1 cellular context compared by ENCODE assay signal in the genomic region with DNA sequence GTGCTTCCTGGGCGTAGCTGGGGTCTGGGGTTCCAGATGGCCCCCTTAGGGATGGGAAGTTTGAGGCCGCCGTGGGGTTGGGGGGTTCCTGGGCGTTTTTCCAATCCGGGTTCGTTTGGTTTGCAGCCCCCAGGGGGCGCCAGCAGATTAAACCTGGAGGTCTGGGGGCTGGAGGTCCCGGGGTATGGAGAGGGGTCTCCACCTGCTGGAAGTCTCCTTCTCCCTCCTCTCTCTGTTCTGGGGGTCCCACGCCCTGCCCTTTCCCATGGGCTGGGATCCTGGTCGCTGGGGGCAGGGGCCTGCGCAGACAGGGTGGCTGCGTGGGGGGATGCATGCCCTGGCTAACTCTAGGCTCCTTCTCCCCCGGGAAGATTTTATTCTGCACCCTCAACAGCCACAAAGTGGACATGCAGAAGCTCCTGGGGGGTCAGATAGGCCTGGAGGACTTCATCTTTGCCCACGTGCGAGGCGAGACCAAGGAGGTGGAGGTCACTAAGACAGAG.
TF ChIP-seq lines count a peak whose summit lies in the region.

No MANE protein-coding gene starts in this region.

TF ChIP-seq in HCT116, 20 proteins besides CTCF, POLR2A, EP300 and RAD21:
- TF ChIP-seq CEBPB (IDR thresholded peaks at IDR 0.05; ENCODE audit: low read depth), result no peak
- no peak for TF ChIP-seq ATF3 (IDR thresholded peaks at IDR 0.05)
- TF ChIP-seq, protein P1, sequence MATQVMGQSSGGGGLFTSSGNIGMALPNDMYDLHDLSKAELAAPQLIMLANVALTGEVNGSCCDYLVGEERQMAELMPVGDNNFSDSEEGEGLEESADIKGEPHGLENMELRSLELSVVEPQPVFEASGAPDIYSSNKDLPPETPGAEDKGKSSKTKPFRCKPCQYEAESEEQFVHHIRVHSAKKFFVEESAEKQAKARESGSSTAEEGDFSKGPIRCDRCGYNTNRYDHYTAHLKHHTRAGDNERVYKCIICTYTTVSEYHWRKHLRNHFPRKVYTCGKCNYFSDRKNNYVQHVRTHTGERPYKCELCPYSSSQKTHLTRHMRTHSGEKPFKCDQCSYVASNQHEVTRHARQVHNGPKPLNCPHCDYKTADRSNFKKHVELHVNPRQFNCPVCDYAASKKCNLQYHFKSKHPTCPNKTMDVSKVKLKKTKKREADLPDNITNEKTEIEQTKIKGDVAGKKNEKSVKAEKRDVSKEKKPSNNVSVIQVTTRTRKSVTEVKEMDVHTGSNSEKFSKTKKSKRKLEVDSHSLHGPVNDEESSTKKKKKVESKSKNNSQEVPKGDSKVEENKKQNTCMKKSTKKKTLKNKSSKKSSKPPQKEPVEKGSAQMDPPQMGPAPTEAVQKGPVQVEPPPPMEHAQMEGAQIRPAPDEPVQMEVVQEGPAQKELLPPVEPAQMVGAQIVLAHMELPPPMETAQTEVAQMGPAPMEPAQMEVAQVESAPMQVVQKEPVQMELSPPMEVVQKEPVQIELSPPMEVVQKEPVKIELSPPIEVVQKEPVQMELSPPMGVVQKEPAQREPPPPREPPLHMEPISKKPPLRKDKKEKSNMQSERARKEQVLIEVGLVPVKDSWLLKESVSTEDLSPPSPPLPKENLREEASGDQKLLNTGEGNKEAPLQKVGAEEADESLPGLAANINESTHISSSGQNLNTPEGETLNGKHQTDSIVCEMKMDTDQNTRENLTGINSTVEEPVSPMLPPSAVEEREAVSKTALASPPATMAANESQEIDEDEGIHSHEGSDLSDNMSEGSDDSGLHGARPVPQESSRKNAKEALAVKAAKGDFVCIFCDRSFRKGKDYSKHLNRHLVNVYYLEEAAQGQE (IDR thresholded peaks at IDR 0.05; ENCODE audit: low read depth), result no peak
- TF ChIP-seq, protein P2, sequence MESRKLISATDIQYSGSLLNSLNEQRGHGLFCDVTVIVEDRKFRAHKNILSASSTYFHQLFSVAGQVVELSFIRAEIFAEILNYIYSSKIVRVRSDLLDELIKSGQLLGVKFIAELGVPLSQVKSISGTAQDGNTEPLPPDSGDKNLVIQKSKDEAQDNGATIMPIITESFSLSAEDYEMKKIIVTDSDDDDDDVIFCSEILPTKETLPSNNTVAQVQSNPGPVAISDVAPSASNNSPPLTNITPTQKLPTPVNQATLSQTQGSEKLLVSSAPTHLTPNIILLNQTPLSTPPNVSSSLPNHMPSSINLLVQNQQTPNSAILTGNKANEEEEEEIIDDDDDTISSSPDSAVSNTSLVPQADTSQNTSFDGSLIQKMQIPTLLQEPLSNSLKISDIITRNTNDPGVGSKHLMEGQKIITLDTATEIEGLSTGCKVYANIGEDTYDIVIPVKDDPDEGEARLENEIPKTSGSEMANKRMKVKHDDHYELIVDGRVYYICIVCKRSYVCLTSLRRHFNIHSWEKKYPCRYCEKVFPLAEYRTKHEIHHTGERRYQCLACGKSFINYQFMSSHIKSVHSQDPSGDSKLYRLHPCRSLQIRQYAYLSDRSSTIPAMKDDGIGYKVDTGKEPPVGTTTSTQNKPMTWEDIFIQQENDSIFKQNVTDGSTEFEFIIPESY (IDR thresholded peaks at IDR 0.05; ENCODE audit: extremely low read depth, insufficient replicate concordance, low read length), result no peak
- no peak for TF ChIP-seq JUND (IDR thresholded peaks at IDR 0.05)
- no peak for TF ChIP-seq POLR2AphosphoS5 (IDR thresholded peaks at IDR 0.05; ENCODE audit: low read depth, low read length)
- no peak for TF ChIP-seq FOSL1 (IDR thresholded peaks at IDR 0.05; ENCODE audit: low read depth)
- no peak for TF ChIP-seq SRF (IDR thresholded peaks at IDR 0.05; ENCODE audit: low read depth)
- TF ChIP-seq YY1 (IDR thresholded peaks at IDR 0.05; ENCODE audit: extremely low read depth, insufficient replicate concordance, low read depth, low read length), result no peak
- TF ChIP-seq EZH2 (IDR thresholded peaks at IDR 0.05), result no peak
